ENCODE assay signal across 31 cellular contexts in the genomic region with DNA sequence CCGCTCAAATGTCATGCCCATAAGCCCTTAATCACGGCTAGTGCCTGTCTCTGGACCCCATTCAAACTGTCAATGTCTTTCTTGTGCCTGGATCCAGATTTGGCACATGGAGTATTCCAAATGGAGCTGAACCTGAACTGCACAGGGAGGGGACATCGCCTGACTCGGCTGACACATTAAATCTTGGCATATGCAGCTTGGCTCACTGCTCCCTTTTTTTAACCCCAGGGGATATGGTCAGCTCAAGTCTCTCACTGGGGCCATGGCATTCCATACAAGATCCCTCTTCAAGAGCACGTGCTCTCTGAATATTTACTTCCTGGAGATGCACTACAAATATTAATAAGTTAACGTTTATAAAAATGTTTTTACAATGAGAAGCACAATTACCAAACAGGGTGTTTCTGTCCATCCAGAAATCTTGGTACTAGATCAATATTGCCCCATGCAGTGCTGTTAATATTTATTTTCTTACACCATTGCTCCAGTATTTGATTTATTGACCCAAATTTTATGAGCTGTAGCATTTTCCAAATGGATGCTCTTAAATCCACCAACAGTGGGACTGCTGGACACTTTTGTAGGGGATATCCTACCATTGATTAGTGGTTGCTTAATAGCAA. TPM values are rescaled to one million over a fixed set of nuclear protein-coding genes. Genes with fewer than 3 reads are reported as not detected.
DNase-seq lines count a peak whose midpoint lies in the region; ATAC-seq and TF ChIP-seq lines count a peak whose summit lies in the region.
"Had no signal": no experiment of that assay in that cellular context is flagged by ENCODE, and none has a peak within 500 bp of the region (broad histone marks: within the 10 kb centered on the region; RNA-seq: fewer than 3 reads in every experiment).

No MANE protein-coding gene starts in this region.

- no peak for DNase-seq in GM23338 (ENCODE audit: low spot score)
- peak; percentile 41 for DNase-seq in WERI-Rb-1
- peak; percentile 63 for DNase-seq in kidney tubule cell (ENCODE audit: low spot score)
- no peak for DNase-seq in substantia nigra (lab: John Stamatoyannopoulos, UW)
- DNase-seq in NCI-H2081 treated with DMSO at 0.1 percent for 48 hours (lab: John Stamatoyannopoulos, UW): no peak
- DNase-seq: activated CD4-positive, alpha-beta T cell treated with anti-CD3 and anti-CD28 coated beads, Interleukin-2, amount 50 U/mL, for 48 hours; activated CD4-positive, CD25-positive, alpha-beta regulatory T cell treated with anti-CD3 and anti-CD28 coated beads, Interleukin-2, amount 50 U/mL, for 72 hours; activated naive CD8-positive, alpha-beta T cell treated with anti-CD3 and anti-CD28 coated beads, Interleukin-2, amount 50 U/mL, for 24 hours; activated T-cell treated with anti-CD3 and anti-CD28 coated beads, Interleukin-2, amount 50 U/mL, for 72 hours; CD8-positive, alpha-beta memory T cell; cerebellar nuclear complex; DMS153; foreskin fibroblast; NCI-H1694; NCI-H2171; NCI-H510A treated with DMSO at 0.1 percent for 48 hours; PC-3; retina; stimulated activated CD4-positive, alpha-beta T cell treated with anti-CD3 and anti-CD28 coated beads, Interleukin-1b, Interleukin-23, amount 100 ng/mL, for 48 hours; T-helper 17 cell had no signal

- H3F3A ChIP-seq in GM23338 (replicated peaks; ENCODE audit: low read depth): peaks cover 7% of the 10 kb centered on the region; the same call in 1 of the 2 replicates

- H4K20me1 ChIP-seq in GM23338 (replicated peaks; ENCODE audit: insufficient read depth): no peaks in the 10 kb centered on the region

- TF ChIP-seq CTCF in GM23338 (conservative IDR thresholded peaks at IDR 0.05; ENCODE audit: low read depth in 2 of 2) (no peak), WERI-Rb-1 (IDR thresholded peaks at IDR 0.05; ENCODE audit: low read depth, low read length) (no peak)

- H3K27me3 ChIP-seq in GM23338 (ENCODE audit: insufficient read depth): no peaks in the 10 kb centered on the region
- H3K27me3 ChIP-seq in WERI-Rb-1 (ENCODE audit: insufficient read depth, low read depth, severe bottlenecking): no peaks in the 10 kb centered on the region
- H3K27me3 ChIP-seq: esophagus muscularis mucosa had no signal

- peaks cover 80% of the 10 kb centered on the region for H3K4me1 Mint-ChIP-seq in GM23338
- H3K4me1 Mint-ChIP-seq: activated naive CD8-positive, alpha-beta T cell treated with anti-CD3 and anti-CD28 coated beads, Interleukin-2, amount 50 U/mL, for 24 hours; CD8-positive, alpha-beta memory T cell; IgD-negative memory B cell; T-helper 17 cell had no signal

- peaks cover 67% of the 10 kb centered on the region for H3K36me3 Mint-ChIP-seq in GM23338 (ENCODE audit: low read depth)
- H3K36me3 Mint-ChIP-seq: IgD-negative memory B cell had no signal

- H3K27me3 Mint-ChIP-seq in GM23338 (ENCODE audit: insufficient read depth, low read depth, poor library complexity): peaks cover 9% of the 10 kb centered on the region
- H3K27me3 Mint-ChIP-seq: activated naive CD8-positive, alpha-beta T cell treated with anti-CD3 and anti-CD28 coated beads, Interleukin-2, amount 50 U/mL, for 24 hours; CD8-positive, alpha-beta memory T cell; IgD-negative memory B cell had no signal

- H3K4me1 ChIP-seq in GM23338 (ENCODE audit: insufficient read depth): peaks cover 56% of the 10 kb centered on the region

- H3K9me3 Mint-ChIP-seq in GM23338: peaks cover 4% of the 10 kb centered on the region; the same call in 1 of the 3 replicates
- H3K9me3 Mint-ChIP-seq: activated T-cell treated with anti-CD3 and anti-CD28 coated beads, Interleukin-2, amount 50 U/mL, for 72 hours had no signal

- peak overlapping the region; percentile 17 for H3K4me3 ChIP-seq in GM23338
- no peak overlapping the region for H3K4me3 ChIP-seq in WERI-Rb-1 (ENCODE audit: low read depth, low read length)
- H3K4me3 ChIP-seq: esophagus muscularis mucosa, lung, smooth muscle cell had no signal

- H3K9me3 ChIP-seq in WERI-Rb-1 (ENCODE audit: severe bottlenecking): no peaks in the 10 kb centered on the region
- H3K9me3 ChIP-seq: esophagus muscularis mucosa had no signal

- H2AFZ ChIP-seq in GM23338: no peak overlapping the region

- H3K4me3 Mint-ChIP-seq in GM23338: peak overlapping the region; percentile 37; the same call in 2 of the 3 replicates
- H3K4me3 Mint-ChIP-seq: activated naive CD8-positive, alpha-beta T cell treated with anti-CD3 and anti-CD28 coated beads, Interleukin-2, amount 50 U/mL, for 24 hours; activated T-cell treated with anti-CD3 and anti-CD28 coated beads, Interleukin-2, amount 50 U/mL, for 72 hours; CD8-positive, alpha-beta memory T cell; IgD-negative memory B cell; nephron; stimulated activated naive CD8-positive, alpha-beta T cell treated with anti-CD3 and anti-CD28 coated beads, Interleukin-15, Interleukin-2, amounts not matched to agents 100 ng/mL and 50 ng/mL, for 24 hours; T-helper 17 cell had no signal

- H3K4me2 ChIP-seq in GM23338: peak overlapping the region; percentile 24
- H3K4me2 ChIP-seq: smooth muscle cell had no signal

- H3K27ac Mint-ChIP-seq in GM23338: peak overlapping the region; percentile 53
- H3K27ac Mint-ChIP-seq: activated naive CD8-positive, alpha-beta T cell treated with anti-CD3 and anti-CD28 coated beads, Interleukin-2, amount 50 U/mL, for 24 hours; activated T-cell treated with anti-CD3 and anti-CD28 coated beads, Interleukin-2, amount 50 U/mL, for 72 hours; IgD-negative memory B cell; stimulated activated naive CD8-positive, alpha-beta T cell treated with anti-CD3 and anti-CD28 coated beads, Interleukin-15, Interleukin-2, amounts not matched to agents 100 ng/mL and 50 ng/mL, for 24 hours; T-helper 17 cell had no signal

- H3K36me3 ChIP-seq in GM23338 (ENCODE audit: insufficient read depth): peaks cover 14% of the 10 kb centered on the region
- peaks cover 28% of the 10 kb centered on the region for H3K36me3 ChIP-seq in WERI-Rb-1

- H3K79me2 ChIP-seq in GM23338 (replicated peaks; ENCODE audit: insufficient read depth): peaks cover 75% of the 10 kb centered on the region

- no peaks in the 10 kb centered on the region for H3K9me2 ChIP-seq in GM23338 (ENCODE audit: insufficient read depth)

- no peak for ATAC-seq in GM23338
- ATAC-seq in HG03469 (IDR thresholded peaks at IDR 0.05; ENCODE audit: unreplicated experiment): no peak
- no peak for ATAC-seq in HG02884 (IDR thresholded peaks at IDR 0.05; ENCODE audit: unreplicated experiment)
- ATAC-seq: activated naive CD8-positive, alpha-beta T cell treated with anti-CD3 and anti-CD28 coated beads, Interleukin-2, amount 50 U/mL, for 24 hours; activated T-cell treated with anti-CD3 and anti-CD28 coated beads, Interleukin-2, amount 50 U/mL, for 72 hours; HCT116; PC-3; Right ventricle myocardium inferior; T-helper 17 cell had no signal

- H3K27ac ChIP-seq in GM23338 (ENCODE audit: low read depth): peak overlapping the region; percentile 91
- H3K27ac ChIP-seq in WERI-Rb-1: peak overlapping the region; percentile 23; the same call in 1 of the 2 replicates
- peak overlapping the region; percentile 60 for H3K27ac ChIP-seq in substantia nigra (ENCODE audit: low read depth, low read length, poor library complexity, severe bottlenecking)
- H3K27ac ChIP-seq: esophagus muscularis mucosa had no signal

TF ChIP-seq in GM23338, 12 proteins besides CTCF, POLR2A, EP300 and RAD21:
- TF ChIP-seq CREB1 (CRISPR knock-in tag; IDR thresholded peaks at IDR 0.05; ENCODE audit: low read depth) (no peak), REST (IDR thresholded peaks at IDR 0.05; ENCODE audit: unreplicated experiment) (no peak), STAT1 (IDR thresholded peaks at IDR 0.05; ENCODE audit: unreplicated experiment) (no peak)

RNA-seq across cellular contexts. Expression of gene FGFR2, which starts 57.4 kb away (rescaled TPM):
- 82.5 and 106 TPM in 2 replicates for total RNA-seq in GM23338 (2014; rRNA removed; shearing (Covaris generic))
- polyA plus RNA-seq in GM23338 (2016; fragmentation: Nextera tagmentation; extraction: Ambion mirVana): 31.1 and 32.3 TPM in 2 replicates
- total RNA-seq: activated T-cell treated with anti-CD3 and anti-CD28 coated beads, Interleukin-2, amount 50 U/mL, for 72 hours had no signal
- polyA plus RNA-seq: AG04450, IgD-negative memory B cell had no signal

Comparison
In these comparisons a context has a peak if more than half of its experiments do, and no peak if none do; other contexts are left out.
1. DNase-seq: peak in WERI-Rb-1 (single experiment) and kidney tubule cell (single experiment); none in GM23338 (single experiment), substantia nigra (0 of 49) and NCI-H2081 treated with DMSO at 0.1 percent for 48 hours (single experiment).
2. H3K27ac ChIP-seq: peak in every context shown above with its lines; median percentile 91 in GM23338; 60 in substantia nigra; 23 in WERI-Rb-1.